Comparison of ENCODE assay signal across 24 cellular contexts in genomic region chr12:19014243-19014642, GRCh38.
DNase-seq lines count a peak whose midpoint lies in the region; ATAC-seq and TF ChIP-seq lines count a peak whose summit lies in the region.
"Had no signal": no experiment of that assay in that cellular context is flagged by ENCODE, and none has a peak within 500 bp of the region (broad histone marks: within the 10 kb centered on the region; RNA-seq: fewer than 3 reads in every experiment).

No MANE protein-coding gene starts in this region.

- H3K79me2 ChIP-seq in GM23338 (replicated peaks; ENCODE audit: insufficient read depth) (no peaks in the 10 kb centered on the region), neural progenitor cell (ENCODE audit: low read depth) (no peaks in the 10 kb centered on the region)

- H3K9me3 Mint-ChIP-seq in GM23338 (no peaks in the 10 kb centered on the region), neural progenitor cell (peaks cover 8% of the 10 kb centered on the region)
- H3K9me3 Mint-ChIP-seq in naive thymus-derived CD8-positive, alpha-beta T cell = peaks cover 0 to 4% (median 0%) of the 10 kb centered on the region in 9 donors
- H3K9me3 Mint-ChIP-seq: endodermal cell had no signal

- peak overlapping the region; percentile 69 for H2AFZ ChIP-seq in GM23338
- H2AFZ ChIP-seq in neural progenitor cell (replicated peaks) = peak overlapping the region; percentile 54

- no peak overlapping the region for H3K4me3 ChIP-seq in GM23338
- no peak overlapping the region for H3K4me3 ChIP-seq in fibroblast of pulmonary artery (replicated peaks; ENCODE audit: low read depth, low read length)
- H3K4me3 ChIP-seq in neural progenitor cell = no peak overlapping the region
- no peak overlapping the region for H3K4me3 ChIP-seq in aorta (ENCODE audit: low read length in 2 of 2)
- H3K4me3 ChIP-seq: breast epithelium, esophagus muscularis mucosa, ovary had no signal

- ATAC-seq in GM23338 (no peak), aorta (ENCODE audit: low FRiP score) (no peak)
- no peak for ATAC-seq in naive thymus-derived CD8-positive, alpha-beta T cell
- ATAC-seq: activated CD8-positive, alpha-beta T cell treated with anti-CD3 and anti-CD28 coated beads, Interleukin-2, amount 10 ng/mL, durations not matched to agents 7 days and 5 days; left colon; naive thymus-derived CD4-positive, alpha-beta T cell; stimulated activated naive CD8-positive, alpha-beta T cell treated with anti-CD3 and anti-CD28 coated beads, Interleukin-15, Interleukin-2, amounts not matched to agents 100 U/mL and 50 U/mL, for 24 hours had no signal

- POLR2A ChIA-PET in naive thymus-derived CD8-positive, alpha-beta T cell (lab: Charles Lee) = no interaction called here

- no peak overlapping the region for H3K4me3 Mint-ChIP-seq in GM23338
- no peak overlapping the region for H3K4me3 Mint-ChIP-seq in neural progenitor cell
- no peak overlapping the region for H3K4me3 Mint-ChIP-seq in naive thymus-derived CD8-positive, alpha-beta T cell
- H3K4me3 Mint-ChIP-seq: activated CD8-positive, alpha-beta T cell treated with anti-CD3 and anti-CD28 coated beads, Interleukin-2, amount 10 ng/mL, durations not matched to agents 7 days and 5 days; CD4-positive, CD25-positive, alpha-beta regulatory T cell; endodermal cell; naive thymus-derived CD4-positive, alpha-beta T cell had no signal

- H3K27ac Mint-ChIP-seq in GM23338 (no peak overlapping the region), neural progenitor cell (no peak overlapping the region)
- H3K27ac Mint-ChIP-seq in naive thymus-derived CD8-positive, alpha-beta T cell = no peak overlapping the region
- H3K27ac Mint-ChIP-seq: activated CD8-positive, alpha-beta T cell treated with anti-CD3 and anti-CD28 coated beads, Interleukin-2, amount 10 ng/mL, durations not matched to agents 7 days and 5 days; CD4-positive, CD25-positive, alpha-beta regulatory T cell; endodermal cell; naive thymus-derived CD4-positive, alpha-beta T cell had no signal

- H3K27me3 Mint-ChIP-seq in GM23338 (ENCODE audit: insufficient read depth, low read depth, poor library complexity) (no peaks in the 10 kb centered on the region), neural progenitor cell (ENCODE audit: insufficient read depth, low read depth) (peaks cover 2% of the 10 kb centered on the region)
- H3K27me3 Mint-ChIP-seq in naive thymus-derived CD8-positive, alpha-beta T cell = peaks cover 0 to 5% (median 0%) of the 10 kb centered on the region in 5 donors
- H3K27me3 Mint-ChIP-seq: CD4-positive, CD25-positive, alpha-beta regulatory T cell had no signal

- H3K4me1 ChIP-seq in GM23338 (ENCODE audit: insufficient read depth) = peaks cover 23% of the 10 kb centered on the region
- H3K4me1 ChIP-seq in neural progenitor cell = peaks cover 17% of the 10 kb centered on the region
- peaks cover 0 to 3% of the 10 kb centered on the region in 2 donors for H3K4me1 ChIP-seq in aorta (ENCODE audit: control insufficient read depth in 1 of 2, insufficient read depth in 2 of 2, low read length in 2 of 2)
- H3K4me1 ChIP-seq: breast epithelium had no signal

- 1 to 7% methylated on average over 2 of the region's 2 CpGs for WGBS in aorta, 2 donors

- TF ChIP-seq CTCF in GM23338 (conservative IDR thresholded peaks at IDR 0.05; ENCODE audit: low read depth in 2 of 2) = no peak
- TF ChIP-seq CTCF in fibroblast of pulmonary artery (IDR thresholded peaks at IDR 0.05; ENCODE audit: low read length, missing control alignments) = no peak
- no peak for TF ChIP-seq CTCF in neural progenitor cell (IDR thresholded peaks at IDR 0.05)

- no peak overlapping the region for H3K9ac ChIP-seq in neural progenitor cell

- H4K20me1 ChIP-seq in GM23338 (replicated peaks; ENCODE audit: insufficient read depth) (no peaks in the 10 kb centered on the region), neural progenitor cell (ENCODE audit: low read depth) (no peaks in the 10 kb centered on the region)

- no peaks in the 10 kb centered on the region for H3K36me3 ChIP-seq in GM23338 (ENCODE audit: insufficient read depth)
- H3K36me3 ChIP-seq in neural progenitor cell = no peaks in the 10 kb centered on the region
- no peaks in the 10 kb centered on the region for H3K36me3 ChIP-seq in aorta (ENCODE audit: control insufficient read depth in 1 of 2, insufficient read depth in 2 of 2, low read length in 1 of 2)
- H3K36me3 ChIP-seq: breast epithelium, esophagus muscularis mucosa, ovary had no signal

- H3K9me2 ChIP-seq in GM23338 (ENCODE audit: insufficient read depth) = no peaks in the 10 kb centered on the region

- H3K27me3 ChIP-seq in GM23338 (ENCODE audit: insufficient read depth) (no peaks in the 10 kb centered on the region), neural progenitor cell (no peaks in the 10 kb centered on the region), aorta (ENCODE audit: control insufficient read depth in 1 of 2, insufficient read depth in 2 of 2, low read length in 1 of 2) (no peaks in the 10 kb centered on the region)
- H3K27me3 ChIP-seq: breast epithelium, esophagus muscularis mucosa, ovary had no signal

- DNase-seq in GM23338 (ENCODE audit: low spot score) (no peak), OCI-M1 (lab: John Stamatoyannopoulos, UW) (peak; percentile 10), fibroblast of pulmonary artery (ENCODE audit: low read depth) (peak; percentile 45), neural progenitor cell (ENCODE audit: low spot score) (no peak), COR-L47 (lab: John Stamatoyannopoulos, UW) (no peak), aorta (no peak)
- no peak for DNase-seq in naive thymus-derived CD8-positive, alpha-beta T cell
- DNase-seq: activated CD4-positive, alpha-beta T cell treated with anti-CD3 and anti-CD28 coated beads for 1 hour; activated CD8-positive, alpha-beta T cell treated with anti-CD3 and anti-CD28 coated beads, Interleukin-2, amount 10 ng/mL, durations not matched to agents 7 days and 5 days; activated gamma-delta T cell; activated T-cell treated with anti-CD3 and anti-CD28 coated beads for 4 hours; CD4-positive, CD25-positive, alpha-beta regulatory T cell; cortex of kidney; endodermal cell; head of caudate nucleus; left colon; naive thymus-derived CD4-positive, alpha-beta T cell; NCI-H1417; ovary; retina; stimulated activated CD4-positive, alpha-beta T cell treated with anti-CD3 and anti-CD28 coated beads, Interleukin-4, amount 100 ng/mL, for 4 hours; stimulated activated naive CD8-positive, alpha-beta T cell treated with anti-CD3 and anti-CD28 coated beads, Interleukin-15, Interleukin-2, amounts not matched to agents 100 U/mL and 50 U/mL, for 24 hours had no signal

- H3K27ac ChIP-seq in GM23338 (ENCODE audit: low read depth) (no peak overlapping the region), neural progenitor cell (no peak overlapping the region), aorta (ENCODE audit: low read depth in 1 of 2, low read length in 2 of 2) (no peak overlapping the region)
- H3K27ac ChIP-seq: breast epithelium, esophagus muscularis mucosa, ovary had no signal

- intact Hi-C loops in aorta (cut with DNase I) = no loop called here

- H3K36me3 Mint-ChIP-seq in GM23338 (ENCODE audit: low read depth) (no peaks in the 10 kb centered on the region), neural progenitor cell (no peaks in the 10 kb centered on the region)
- H3K36me3 Mint-ChIP-seq in naive thymus-derived CD8-positive, alpha-beta T cell = no peaks in the 10 kb centered on the region
- H3K36me3 Mint-ChIP-seq: CD4-positive, CD25-positive, alpha-beta regulatory T cell; naive thymus-derived CD4-positive, alpha-beta T cell had no signal

- H3F3A ChIP-seq in GM23338 (replicated peaks; ENCODE audit: low read depth) (no peaks in the 10 kb centered on the region), neural progenitor cell (ENCODE audit: low read depth) (no peaks in the 10 kb centered on the region)

- H3K4me2 ChIP-seq in GM23338 (no peak overlapping the region), neural progenitor cell (peak overlapping the region; percentile 4)

- H3K4me1 Mint-ChIP-seq in GM23338 = peaks cover 37% of the 10 kb centered on the region
- peaks cover 14% of the 10 kb centered on the region for H3K4me1 Mint-ChIP-seq in neural progenitor cell
- H3K4me1 Mint-ChIP-seq in naive thymus-derived CD8-positive, alpha-beta T cell = no peaks in the 10 kb centered on the region
- H3K4me1 Mint-ChIP-seq: CD4-positive, CD25-positive, alpha-beta regulatory T cell; naive thymus-derived CD4-positive, alpha-beta T cell had no signal

- H3K9me3 ChIP-seq in neural progenitor cell (ENCODE audit: low read depth) = no peaks in the 10 kb centered on the region
- no peaks in the 10 kb centered on the region for H3K9me3 ChIP-seq in aorta (ENCODE audit: control insufficient read depth, low read length)
- H3K9me3 ChIP-seq: breast epithelium, esophagus muscularis mucosa, ovary had no signal

TF ChIP-seq in GM23338, 12 proteins besides CTCF, POLR2A, EP300 and RAD21 (continues in another document):
- no peak for TF ChIP-seq STAT1 (IDR thresholded peaks at IDR 0.05; ENCODE audit: unreplicated experiment)

Comparison
In these comparisons a context has a peak if more than half of its experiments do, and no peak if none do; other contexts are left out.
1. DNase-seq: peak in OCI-M1 (single experiment) and fibroblast of pulmonary artery (single experiment); none in GM23338 (single experiment), neural progenitor cell (single experiment), naive thymus-derived CD8-positive, alpha-beta T cell (0 of 10), COR-L47 (single experiment) and aorta (0 of 2).